8 cellular contexts compared by ENCODE assay signal in genomic region chr10:79347226-79347893, GRCh38. TPM values are rescaled to one million over a fixed set of nuclear protein-coding genes. Genes with fewer than 3 reads are reported as not detected.
DNase-seq lines count a peak whose midpoint lies in the region; ATAC-seq and TF ChIP-seq lines count a peak whose summit lies in the region.

TSS of gene PPIF (plus strand) at chr10:79347469. CDS start at chr10:79347549, 80 bp downstream.

- H3K4me2 ChIP-seq in OCI-LY3 (ENCODE audit: low read length) = peak within 1 kb of the TSS; percentile 90

- H3K27ac ChIP-seq in HUES6 (ENCODE audit: low read depth, low read length) = peak within 1 kb of the TSS; percentile 78
- H3K27ac ChIP-seq in OCI-LY3 (ENCODE audit: low read length) = peak within 1 kb of the TSS; percentile 80
- peak within 1 kb of the TSS; percentile 85 for H3K27ac ChIP-seq in epithelial cell of prostate

- peaks cover 37% of the 10 kb centered on the region for H4K20me1 ChIP-seq in OCI-LY3 (ENCODE audit: insufficient read depth, low read length)

- peak; percentile 74 for DNase-seq in DMS114 treated with DMSO at 0.1 percent for 48 hours (lab: John Stamatoyannopoulos, UW; ENCODE audit: unreplicated experiment)
- peak; percentile 94 for DNase-seq in activated T-cell treated with anti-CD3 and anti-CD28 coated beads for 48 hours (ENCODE audit: low read depth)
- no peak for DNase-seq in epithelial cell of prostate (ENCODE audit: low read depth, low spot score)
- peak; percentile 95 for DNase-seq in mucosa of gallbladder (ENCODE audit: low spot score)
- peak; percentile 91 for DNase-seq in stimulated activated CD8-positive, alpha-beta memory T cell treated with anti-CD3 and anti-CD28 coated beads, Interleukin-4, amount 100 ng/mL, for 24 hours (ENCODE audit: low read depth)

- peak within 1 kb of the TSS; percentile 86 for H3K4me3 ChIP-seq in HUES6 (ENCODE audit: low read depth, low read length)
- H3K4me3 ChIP-seq in OCI-LY3 (ENCODE audit: low read length) = peak within 1 kb of the TSS; percentile 99

- H3K27me3 ChIP-seq in HUES6 (ENCODE audit: control insufficient read depth, insufficient read depth, low read length) (no peaks in the 10 kb centered on the region), OCI-LY3 (ENCODE audit: low read depth, low read length) (no peaks in the 10 kb centered on the region)

- peak within 1 kb of the TSS; percentile 73 for H2AFZ ChIP-seq in OCI-LY3 (ENCODE audit: low read depth, low read length)

- H3K9ac ChIP-seq in HUES6 (ENCODE audit: low read length) = peak within 1 kb of the TSS; percentile 91
- H3K9ac ChIP-seq in OCI-LY3 (ENCODE audit: low read length) = peak within 1 kb of the TSS; percentile 99

- ATAC-seq in GM21423 (IDR thresholded peaks at IDR 0.05; ENCODE audit: unreplicated experiment) = peak; percentile 81

- peaks cover 38% of the 10 kb centered on the region for H3K36me3 ChIP-seq in HUES6 (ENCODE audit: control insufficient read depth, insufficient read depth, low read length)
- H3K36me3 ChIP-seq in OCI-LY3 (replicated peaks; ENCODE audit: low read depth, low read length) = peaks cover 26% of the 10 kb centered on the region

- H3K4me1 ChIP-seq in HUES6 (ENCODE audit: control insufficient read depth, insufficient read depth, low read length) (peaks cover 20% of the 10 kb centered on the region), OCI-LY3 (ENCODE audit: low read length) (peaks cover 16% of the 10 kb centered on the region)

- peaks cover 36% of the 10 kb centered on the region for H3K79me2 ChIP-seq in OCI-LY3 (ENCODE audit: low read length)

- peak; percentile 68 for TF ChIP-seq CTCF in OCI-LY3 (IDR thresholded peaks at IDR 0.05; ENCODE audit: low read depth, low read length)

- no peaks in the 10 kb centered on the region for H3K9me3 ChIP-seq in HUES6 (ENCODE audit: control insufficient read depth, insufficient read depth, low read depth, low read length)
- no peaks in the 10 kb centered on the region for H3K9me3 ChIP-seq in OCI-LY3 (ENCODE audit: insufficient read depth, low read length)

RNA-seq across cellular contexts. Expression of gene PPIF, which starts in this region (rescaled TPM):
- total RNA-seq in mucosa of gallbladder = 49.4 TPM
